Comparison of ENCODE assay signal across 26 cellular contexts in genomic region chr1:11649237-11649623, GRCh38. TPM values are rescaled to one million over a fixed set of nuclear protein-coding genes. Genes with fewer than 3 reads are reported as not detected.
DNase-seq lines count a peak whose midpoint lies in the region; ATAC-seq, FAIRE-seq and TF ChIP-seq lines count a peak whose summit lies in the region.
"Had no signal": no experiment of that assay in that cellular context is flagged by ENCODE, and none has a peak within 500 bp of the region (broad histone marks: within the 10 kb centered on the region; RNA-seq: fewer than 3 reads in every experiment).

No MANE protein-coding gene starts in this region.

- POLR2A ChIA-PET in activated B cell treated with CpG ODN at 0.5 μM for 24 hours (lab: Charles Lee) = interaction anchor here (1.4 to 3.3 kb wide), 5 partner anchors 15 to 387 kb away, joined by 4 to 36 read pairs (median 15); partner anchors contain the start of genes FBXO6 and MTOR
- POLR2A ChIA-PET in HepG2 (lab: Yijun Ruan, JAX) = no interaction called here

- intact Hi-C loops in activated B cell treated with CpG ODN at 0.5 μM for 24 hours (cut with micrococcal nuclease) = no loop called here
- intact Hi-C loops in HepG2 (cut with micrococcal nuclease; ENCODE audit: unreplicated experiment) = no loop called here
- intact Hi-C loops in activated T-helper 2 cell treated with anti-CD3 and anti-CD28 coated beads, Interferon-gamma antibody, Interleukin-2, Interleukin-4, amounts not matched to agents 10 μg/mL and 5 μg/mL and 100 μg/mL, durations not matched to agents 14 hours and 24 hours and 36 hours (cut with micrococcal nuclease) = no loop called here

- no peaks in the 10 kb centered on the region for H3K27me3 ChIP-seq in HepG2 (ENCODE audit: control insufficient read depth in 1 of 2, insufficient read depth in 2 of 2, low read length in 2 of 2)
- H3K27me3 ChIP-seq in thoracic aorta (replicated peaks; ENCODE audit: insufficient read depth) = peaks cover 5% of the 10 kb centered on the region
- H3K27me3 ChIP-seq: ovary, right atrium auricular region had no signal

- peaks cover 0 to 2% of the 10 kb centered on the region in 2 experiments; a peak in 1 of 5 replicates for H3K36me3 ChIP-seq in HepG2 (replicated peaks in 1 of 2; ENCODE audit: control insufficient read depth in 1 of 2, insufficient read depth in 2 of 2, low read length in 2 of 2)
- no peaks in the 10 kb centered on the region for H3K36me3 ChIP-seq in thoracic aorta
- H3K36me3 ChIP-seq: heart right ventricle, ovary, right atrium auricular region, transverse colon had no signal

- in situ Hi-C loops in HepG2 (cut with HindIII; ENCODE audit: extremely low pct_ligation_motif_present, low pct_unique_long_range_greater_than_20kb) = loop anchor here (10.0 to 25.0 kb wide), 2 partner anchors 404 to 612 kb away; partner anchors contain the start of gene MASP2

- H3K4me1 ChIP-seq in HepG2 (ENCODE audit: insufficient read depth, low read length) (peaks cover 63% of the 10 kb centered on the region), thoracic aorta (ENCODE audit: control insufficient read depth in 1 of 2, low read depth in 2 of 2) (peaks cover 7 to 36% of the 10 kb centered on the region in 2 donors)

- H3K9me3 Mint-ChIP-seq in activated B cell treated with CpG ODN at 0.5 μM for 24 hours (no peaks in the 10 kb centered on the region), progenitor cell of endocrine pancreas (ENCODE audit: low read depth) (no peaks in the 10 kb centered on the region)
- no peaks in the 10 kb centered on the region for H3K9me3 Mint-ChIP-seq in activated T-helper 2 cell treated with anti-CD3 and anti-CD28 coated beads, Interferon-gamma antibody, Interleukin-2, Interleukin-4, amounts not matched to agents 10 μg/mL and 5 μg/mL and 100 μg/mL, durations not matched to agents 14 hours and 24 hours and 36 hours
- H3K9me3 Mint-ChIP-seq: activated CD4-positive, alpha-beta T cell treated with anti-CD3 and anti-CD28 coated beads, Interleukin-2, amount 10 ng/mL, durations not matched to agents 24 days and 14 days; activated naive CD4-positive, alpha-beta T cell treated with anti-CD3 and anti-CD28 coated beads, Interleukin-2, amount 50 U/mL, for 24 hours; naive thymus-derived CD8-positive, alpha-beta T cell; stimulated activated naive CD8-positive, alpha-beta T cell treated with anti-CD3 and anti-CD28 coated beads, Interleukin-15, Interleukin-2, amounts not matched to agents 100 ng/mL and 50 ng/mL, for 24 hours; T-helper 2 cell treated with Interferon-gamma antibody and Interleukin-4, amounts not matched to agents 5 μg/mL and 100 μg/mL, for 36 hours had no signal

- no peak overlapping the region for H2AFZ ChIP-seq in HepG2 (ENCODE audit: low read length)

- WGBS in HepG2 (ENCODE audit: low lambda C conversion rate) = 95% methylated on average over 8 of the region's 9 CpGs

- BruUV-seq in HepG2 (replicated peaks; lab: Mats Ljungman, UMichigan) = no TSS peak

- H3K4me3 Mint-ChIP-seq in activated B cell treated with CpG ODN at 0.5 μM for 24 hours (peak overlapping the region; percentile 32), progenitor cell of endocrine pancreas (ENCODE audit: low read depth) (no peak overlapping the region)
- no peak overlapping the region for H3K4me3 Mint-ChIP-seq in activated T-helper 2 cell treated with anti-CD3 and anti-CD28 coated beads, Interferon-gamma antibody, Interleukin-2, Interleukin-4, amounts not matched to agents 10 μg/mL and 5 μg/mL and 100 μg/mL, durations not matched to agents 14 hours and 24 hours and 36 hours (ENCODE audit: low read depth)
- H3K4me3 Mint-ChIP-seq: activated CD8-positive, alpha-beta memory T cell treated with anti-CD3 and anti-CD28 coated beads, Interleukin-2, amount 10 ng/mL, durations not matched to agents 7 days and 5 days; activated naive CD4-positive, alpha-beta T cell treated with anti-CD3 and anti-CD28 coated beads, Interleukin-2, amount 50 U/mL, for 24 hours had no signal

- H3K79me2 ChIP-seq in HepG2 (ENCODE audit: insufficient read depth, low read length) = peaks cover 20% of the 10 kb centered on the region

- H3K4me3 ChIP-seq in HepG2 (replicated peaks in 1 of 3; ENCODE audit: insufficient read depth in 1 of 3, low read depth in 2 of 3, low read length in 3 of 3) (no peak overlapping the region), thoracic aorta (peak overlapping the region; percentile 22)
- H3K4me3 ChIP-seq: heart right ventricle, ovary, transverse colon had no signal

- H3K36me3 Mint-ChIP-seq in activated B cell treated with CpG ODN at 0.5 μM for 24 hours (ENCODE audit: low read depth) (no peaks in the 10 kb centered on the region), progenitor cell of endocrine pancreas (ENCODE audit: insufficient read depth) (no peaks in the 10 kb centered on the region)
- no peaks in the 10 kb centered on the region for H3K36me3 Mint-ChIP-seq in activated T-helper 2 cell treated with anti-CD3 and anti-CD28 coated beads, Interferon-gamma antibody, Interleukin-2, Interleukin-4, amounts not matched to agents 10 μg/mL and 5 μg/mL and 100 μg/mL, durations not matched to agents 14 hours and 24 hours and 36 hours (ENCODE audit: low read depth)
- H3K36me3 Mint-ChIP-seq: activated CD8-positive, alpha-beta memory T cell treated with anti-CD3 and anti-CD28 coated beads, Interleukin-2, amount 10 ng/mL, durations not matched to agents 7 days and 5 days; activated naive CD4-positive, alpha-beta T cell treated with anti-CD3 and anti-CD28 coated beads, Interleukin-2, amount 50 U/mL, for 24 hours; naive thymus-derived CD8-positive, alpha-beta T cell had no signal

- no peak for TF ChIP-seq POLR2A in HepG2 (IDR thresholded peaks at IDR 0.05; ENCODE audit: insufficient read depth in 1 of 2, low read depth in 2 of 2, low read length in 2 of 2)

- TF ChIP-seq CTCF in activated B cell treated with CpG ODN at 0.5 μM for 24 hours (IDR thresholded peaks at IDR 0.05) (no peak), HepG2 (CRISPR knock-in tag; IDR thresholded peaks at IDR 0.05) (no peak), thoracic aorta (IDR thresholded peaks at IDR 0.05) (no peak), progenitor cell of endocrine pancreas (IDR thresholded peaks at IDR 0.05; ENCODE audit: unreplicated experiment) (no peak)

- no peaks in the 10 kb centered on the region for H3K27me3 Mint-ChIP-seq in activated B cell treated with CpG ODN at 0.5 μM for 24 hours
- peaks cover 46% of the 10 kb centered on the region for H3K27me3 Mint-ChIP-seq in progenitor cell of endocrine pancreas
- peaks cover 17% of the 10 kb centered on the region for H3K27me3 Mint-ChIP-seq in activated T-helper 2 cell treated with anti-CD3 and anti-CD28 coated beads, Interferon-gamma antibody, Interleukin-2, Interleukin-4, amounts not matched to agents 10 μg/mL and 5 μg/mL and 100 μg/mL, durations not matched to agents 14 hours and 24 hours and 36 hours (ENCODE audit: low read depth)
- H3K27me3 Mint-ChIP-seq: activated naive CD4-positive, alpha-beta T cell treated with anti-CD3 and anti-CD28 coated beads, Interleukin-2, amount 50 U/mL, for 24 hours; naive thymus-derived CD8-positive, alpha-beta T cell; stimulated activated naive CD8-positive, alpha-beta T cell treated with anti-CD3 and anti-CD28 coated beads, Interleukin-15, Interleukin-2, amounts not matched to agents 100 ng/mL and 50 ng/mL, for 24 hours had no signal

- H3K9ac ChIP-seq in HepG2 (ENCODE audit: insufficient read depth, low read depth, low read length) = no peak overlapping the region

- ATAC-seq in activated B cell treated with CpG ODN at 0.5 μM for 24 hours (ENCODE audit: low read depth) (no peak), HepG2 (no peak), thoracic aorta (ENCODE audit: insufficient number of reproducible peaks, low FRiP score, low read depth) (no peak)

- DNase-seq in DMS53 (lab: John Stamatoyannopoulos, UW) (peak; percentile 45), DMS53 treated with DMSO at 0.1 percent for 48 hours (lab: John Stamatoyannopoulos, UW; ENCODE audit: unreplicated experiment) (no peak), activated B cell treated with CpG ODN at 0.5 μM for 24 hours (no peak), HepG2 (ENCODE audit: low spot score) (no peak), thoracic aorta (ENCODE audit: low spot score) (no peak), progenitor cell of endocrine pancreas (ENCODE audit: low spot score, unreplicated experiment) (no peak), NCI-H2171 treated with DMSO at 0.1 percent for 48 hours (lab: John Stamatoyannopoulos, UW) (no peak)
- no peak for DNase-seq in activated T-helper 2 cell treated with anti-CD3 and anti-CD28 coated beads, Interferon-gamma antibody, Interleukin-2, Interleukin-4, amounts not matched to agents 10 μg/mL and 5 μg/mL and 100 μg/mL, durations not matched to agents 14 hours and 24 hours and 36 hours (ENCODE audit: low spot score)
- DNase-seq: heart right ventricle, left cardiac atrium, NCI-H187 treated with DMSO at 0.1 percent for 48 hours, NCI-H345, NCI-H774, ovary had no signal

- CTCF ChIA-PET in activated B cell treated with CpG ODN at 0.5 μM for 24 hours (lab: Charles Lee) (interaction anchor here (0.6 to 7.3 kb wide), 6 partner anchors 15 to 611 kb away, joined by 3 to 74 read pairs (median 8); partner anchors contain the start of gene FBXO6), HepG2 (lab: Yijun Ruan, JAX; ENCODE audit: low intra/inter-chr PET ratio, low total read pairs) (no interaction called here)

- H3K4me1 Mint-ChIP-seq in activated B cell treated with CpG ODN at 0.5 μM for 24 hours (peaks cover 23% of the 10 kb centered on the region), progenitor cell of endocrine pancreas (ENCODE audit: low read depth) (peaks cover 7% of the 10 kb centered on the region)
- H3K4me1 Mint-ChIP-seq in activated T-helper 2 cell treated with anti-CD3 and anti-CD28 coated beads, Interferon-gamma antibody, Interleukin-2, Interleukin-4, amounts not matched to agents 10 μg/mL and 5 μg/mL and 100 μg/mL, durations not matched to agents 14 hours and 24 hours and 36 hours (ENCODE audit: low read depth) = peaks cover 10% of the 10 kb centered on the region

- no peak overlapping the region for H3K4me2 ChIP-seq in HepG2 (ENCODE audit: low read depth, low read length)

- H3K27ac Mint-ChIP-seq in activated B cell treated with CpG ODN at 0.5 μM for 24 hours = no peak overlapping the region
- no peak overlapping the region for H3K27ac Mint-ChIP-seq in progenitor cell of endocrine pancreas
- no peak overlapping the region for H3K27ac Mint-ChIP-seq in activated T-helper 2 cell treated with anti-CD3 and anti-CD28 coated beads, Interferon-gamma antibody, Interleukin-2, Interleukin-4, amounts not matched to agents 10 μg/mL and 5 μg/mL and 100 μg/mL, durations not matched to agents 14 hours and 24 hours and 36 hours
- H3K27ac Mint-ChIP-seq: activated CD4-positive, alpha-beta T cell treated with anti-CD3 and anti-CD28 coated beads, Interleukin-2, amount 10 ng/mL, durations not matched to agents 24 days and 14 days; activated naive CD4-positive, alpha-beta T cell treated with anti-CD3 and anti-CD28 coated beads, Interleukin-2, amount 50 U/mL, for 24 hours; T-helper 2 cell treated with Interferon-gamma antibody and Interleukin-4, amounts not matched to agents 5 μg/mL and 100 μg/mL, for 36 hours had no signal

- FAIRE-seq in HepG2 (lab: Jason Lieb, UNC) = no peak
- FAIRE-seq: astrocyte, H1 had no signal

- TF ChIP-seq RAD21 in HepG2 (CRISPR knock-in tag; IDR thresholded peaks at IDR 0.05) = no peak

- peaks cover 11% of the 10 kb centered on the region for H4K20me1 ChIP-seq in HepG2 (ENCODE audit: insufficient read depth, low read length)

- H3K9me3 ChIP-seq in HepG2 (ENCODE audit: low read length) (no peaks in the 10 kb centered on the region), thoracic aorta (no peaks in the 10 kb centered on the region)
- H3K9me3 ChIP-seq: heart right ventricle, ovary, right atrium auricular region, transverse colon had no signal

- TF ChIP-seq EP300 in HepG2 (IDR thresholded peaks at IDR 0.05; ENCODE audit: low read depth in 2 of 2, low read length in 2 of 2) (no peak), HepG2 (CRISPR knock-in tag; IDR thresholded peaks at IDR 0.05; ENCODE audit: borderline replicate concordance) (no peak)

- H3K27ac ChIP-seq in HepG2 (ENCODE audit: extremely low read length, insufficient read depth, low read length) (peak overlapping the region; percentile 11), thoracic aorta (no peak overlapping the region)
- H3K27ac ChIP-seq: heart right ventricle, ovary, right atrium auricular region, transverse colon had no signal

RNA-seq across cellular contexts. Expression of gene FBXO2, which starts 5.0 kb away (rescaled TPM):
- total RNA-seq in activated B cell treated with CpG ODN at 0.5 μM for 24 hours (4.2 and 4.6 TPM in 2 replicates), HepG2 (2016; rRNA removed; fragmentation: Illumina TruSeq; extraction: Trizol) (112 and 118 TPM in 2 replicates), thoracic aorta (10 to 100 TPM in 1 of 2 donors, 1 to 10 TPM in 1; 3.8 to 12.9 TPM), progenitor cell of endocrine pancreas (5.6 and 6.3 TPM in 2 replicates)
- total RNA-seq in HepG2 (2016; cell fraction: cytosol; rRNA removed; fragmentation: Illumina TruSeq; extraction: Trizol; ENCODE audit: low read depth) = 24.1 and 26.6 TPM in 2 replicates
- total RNA-seq in HepG2 (2016; cell fraction: insoluble cytoplasmic fraction; rRNA removed; fragmentation: Illumina TruSeq; extraction: Trizol) = 117 and 122 TPM in 2 replicates
- total RNA-seq in HepG2 (2016; cell fraction: membrane; rRNA removed; fragmentation: Illumina TruSeq; extraction: Trizol) = 42.0 and 46.9 TPM in 2 replicates
- 44.1 and 50.6 TPM in 2 replicates for total RNA-seq in HepG2 (2016; cell fraction: nucleus; rRNA removed; fragmentation: Illumina TruSeq; extraction: Trizol)
- 79.1 and 79.3 TPM in 2 replicates for polyA plus RNA-seq in HepG2 (2011; rRNA removed)
- polyA plus RNA-seq in HepG2 (2011; cell fraction: cytosol; rRNA removed) = 111 and 159 TPM in 2 replicates
- 117 and 119 TPM in 2 replicates for polyA plus RNA-seq in HepG2 (2011; cell fraction: nucleus; rRNA removed)
- polyA plus RNA-seq in HepG2 (2012) = 56.3 and 79.3 TPM in 2 replicates
- 32.5 and 36.0 TPM in 2 replicates for polyA plus RNA-seq in HepG2 (2016; cell fraction: cytosol; fragmentation: Illumina TruSeq; extraction: Trizol; ENCODE audit: low read depth)
- polyA plus RNA-seq in HepG2 (2016; cell fraction: insoluble cytoplasmic fraction; fragmentation: Illumina TruSeq; extraction: Trizol; ENCODE audit: low read depth) = 190 and 198 TPM in 2 replicates
- 55.6 and 59.6 TPM in 2 replicates for polyA plus RNA-seq in HepG2 (2016; cell fraction: membrane; fragmentation: Illumina TruSeq; extraction: Trizol; ENCODE audit: low read depth)
- polyA plus RNA-seq in HepG2 (2016; cell fraction: nucleus; fragmentation: Illumina TruSeq; extraction: Trizol; ENCODE audit: insufficient read depth, low read depth) = 151 and 157 TPM in 2 replicates
- 7.8 and 69.7 TPM in 2 replicates for polyA minus RNA-seq in HepG2 (2011; rRNA and poly(A)+ RNA removed; ENCODE audit: low replicate concordance)
- 28.6 and 33.3 TPM in 2 replicates for polyA minus RNA-seq in HepG2 (2011; cell fraction: cytosol; rRNA and poly(A)+ RNA removed)
- polyA minus RNA-seq in HepG2 (2011; cell fraction: nucleus; rRNA and poly(A)+ RNA removed) = 16.7 and 18.5 TPM in 2 replicates
- 0.41 and 0.48 TPM in 2 replicates for total RNA-seq in activated T-helper 2 cell treated with anti-CD3 and anti-CD28 coated beads, Interferon-gamma antibody, Interleukin-2, Interleukin-4, amounts not matched to agents 10 μg/mL and 5 μg/mL and 100 μg/mL, durations not matched to agents 14 hours and 24 hours and 36 hours
- total RNA-seq: LHCN-M2 had no signal

RNA-seq across cellular contexts. Expression of gene FBXO44, which starts 5.4 kb away (rescaled TPM):
- total RNA-seq in activated B cell treated with CpG ODN at 0.5 μM for 24 hours (27.2 and 29.9 TPM in 2 replicates), HepG2 (2016; rRNA removed; fragmentation: Illumina TruSeq; extraction: Trizol) (13.4 and 22.4 TPM in 2 replicates), thoracic aorta (10 to 100 TPM; 21.9 to 35.2 TPM), progenitor cell of endocrine pancreas (19.1 and 21.5 TPM in 2 replicates)
- total RNA-seq in HepG2 (2016; cell fraction: cytosol; rRNA removed; fragmentation: Illumina TruSeq; extraction: Trizol; ENCODE audit: low read depth) = 8.3 and 9.2 TPM in 2 replicates
- 13.9 and 21.3 TPM in 2 replicates for total RNA-seq in HepG2 (2016; cell fraction: insoluble cytoplasmic fraction; rRNA removed; fragmentation: Illumina TruSeq; extraction: Trizol)
- 11.8 and 12.2 TPM in 2 replicates for total RNA-seq in HepG2 (2016; cell fraction: membrane; rRNA removed; fragmentation: Illumina TruSeq; extraction: Trizol)
- 27.2 and 30.0 TPM in 2 replicates for total RNA-seq in HepG2 (2016; cell fraction: nucleus; rRNA removed; fragmentation: Illumina TruSeq; extraction: Trizol)
- polyA plus RNA-seq in HepG2 (2011; rRNA removed) = 27.9 and 31.2 TPM in 2 replicates
- polyA plus RNA-seq in HepG2 (2011; cell fraction: cytosol; rRNA removed) = 15.5 and 22.9 TPM in 2 replicates
- 216 and 281 TPM in 2 replicates for polyA plus RNA-seq in HepG2 (2011; cell fraction: nucleus; rRNA removed)
- 14.5 and 21.6 TPM in 2 replicates for polyA plus RNA-seq in HepG2 (2012)
- polyA plus RNA-seq in HepG2 (2016; cell fraction: cytosol; fragmentation: Illumina TruSeq; extraction: Trizol; ENCODE audit: low read depth) = 6.4 and 7.6 TPM in 2 replicates
- polyA plus RNA-seq in HepG2 (2016; cell fraction: insoluble cytoplasmic fraction; fragmentation: Illumina TruSeq; extraction: Trizol; ENCODE audit: low read depth) = 16.6 and 20.5 TPM in 2 replicates
- 10.7 and 11.0 TPM in 2 replicates for polyA plus RNA-seq in HepG2 (2016; cell fraction: membrane; fragmentation: Illumina TruSeq; extraction: Trizol; ENCODE audit: low read depth)
- polyA plus RNA-seq in HepG2 (2016; cell fraction: nucleus; fragmentation: Illumina TruSeq; extraction: Trizol; ENCODE audit: insufficient read depth, low read depth) = 63.3 and 73.9 TPM in 2 replicates
- polyA minus RNA-seq in HepG2 (2011; rRNA and poly(A)+ RNA removed; ENCODE audit: low replicate concordance) = 6.4 and 37.9 TPM in 2 replicates
- polyA minus RNA-seq in HepG2 (2011; cell fraction: cytosol; rRNA and poly(A)+ RNA removed) = 5.6 and 11.0 TPM in 2 replicates
- polyA minus RNA-seq in HepG2 (2011; cell fraction: nucleus; rRNA and poly(A)+ RNA removed) = 63.7 and 77.4 TPM in 2 replicates
- 18.2 and 19.8 TPM in 2 replicates for total RNA-seq in activated T-helper 2 cell treated with anti-CD3 and anti-CD28 coated beads, Interferon-gamma antibody, Interleukin-2, Interleukin-4, amounts not matched to agents 10 μg/mL and 5 μg/mL and 100 μg/mL, durations not matched to agents 14 hours and 24 hours and 36 hours

RNA-seq across cellular contexts. Expression of gene FBXO6, which starts 14.8 kb away (rescaled TPM):
- total RNA-seq in activated B cell treated with CpG ODN at 0.5 μM for 24 hours = 10.0 and 10.5 TPM in 2 replicates
- 10.0 and 10.7 TPM in 2 replicates for total RNA-seq in HepG2 (2016; rRNA removed; fragmentation: Illumina TruSeq; extraction: Trizol)
- total RNA-seq in HepG2 (2016; cell fraction: cytosol; rRNA removed; fragmentation: Illumina TruSeq; extraction: Trizol; ENCODE audit: low read depth) = 21.0 and 25.0 TPM in 2 replicates
- total RNA-seq in HepG2 (2016; cell fraction: insoluble cytoplasmic fraction; rRNA removed; fragmentation: Illumina TruSeq; extraction: Trizol) = 8.7 and 9.5 TPM in 2 replicates
- total RNA-seq in HepG2 (2016; cell fraction: membrane; rRNA removed; fragmentation: Illumina TruSeq; extraction: Trizol) = 20.2 and 24.8 TPM in 2 replicates
- total RNA-seq in HepG2 (2016; cell fraction: nucleus; rRNA removed; fragmentation: Illumina TruSeq; extraction: Trizol) = 4.0 and 5.2 TPM in 2 replicates
- 8.0 and 8.1 TPM in 2 replicates for polyA plus RNA-seq in HepG2 (2011; rRNA removed)
- 7.1 and 10.5 TPM in 2 replicates for polyA plus RNA-seq in HepG2 (2011; cell fraction: cytosol; rRNA removed)
- 3.5 and 4.5 TPM in 2 replicates for polyA plus RNA-seq in HepG2 (2011; cell fraction: nucleus; rRNA removed)
- polyA plus RNA-seq in HepG2 (2012) = 2.1 and 2.9 TPM in 2 replicates
- 34.0 and 38.4 TPM in 2 replicates for polyA plus RNA-seq in HepG2 (2016; cell fraction: cytosol; fragmentation: Illumina TruSeq; extraction: Trizol; ENCODE audit: low read depth)
- 11.8 and 12.6 TPM in 2 replicates for polyA plus RNA-seq in HepG2 (2016; cell fraction: insoluble cytoplasmic fraction; fragmentation: Illumina TruSeq; extraction: Trizol; ENCODE audit: low read depth)
- polyA plus RNA-seq in HepG2 (2016; cell fraction: membrane; fragmentation: Illumina TruSeq; extraction: Trizol; ENCODE audit: low read depth) = 23.7 and 27.8 TPM in 2 replicates
- 9.0 and 9.5 TPM in 2 replicates for polyA plus RNA-seq in HepG2 (2016; cell fraction: nucleus; fragmentation: Illumina TruSeq; extraction: Trizol; ENCODE audit: insufficient read depth, low read depth)
- 3.3 and 10.2 TPM in 2 replicates for polyA minus RNA-seq in HepG2 (2011; rRNA and poly(A)+ RNA removed; ENCODE audit: low replicate concordance)
- polyA minus RNA-seq in HepG2 (2011; cell fraction: cytosol; rRNA and poly(A)+ RNA removed) = 2.5 and 3.6 TPM in 2 replicates
- 0.64 and 1.1 TPM in 2 replicates for polyA minus RNA-seq in HepG2 (2011; cell fraction: nucleus; rRNA and poly(A)+ RNA removed)
- 10 to 100 TPM in 1 of 2 donors, 1 to 10 TPM in 1; 9.4 to 11.5 TPM for total RNA-seq in thoracic aorta
- 2.4 and 3.8 TPM in 2 replicates for total RNA-seq in progenitor cell of endocrine pancreas
- total RNA-seq in activated T-helper 2 cell treated with anti-CD3 and anti-CD28 coated beads, Interferon-gamma antibody, Interleukin-2, Interleukin-4, amounts not matched to agents 10 μg/mL and 5 μg/mL and 100 μg/mL, durations not matched to agents 14 hours and 24 hours and 36 hours = 13.5 and 13.8 TPM in 2 replicates

RNA-seq across cellular contexts. Expression of gene MAD2L2, which starts 31.7 kb away (rescaled TPM):
- total RNA-seq in activated B cell treated with CpG ODN at 0.5 μM for 24 hours (34.4 and 34.9 TPM in 2 replicates), HepG2 (2016; rRNA removed; fragmentation: Illumina TruSeq; extraction: Trizol) (37.6 and 53.8 TPM in 2 replicates), thoracic aorta (10 to 100 TPM; 26.9 to 27.3 TPM), progenitor cell of endocrine pancreas (105 and 113 TPM in 2 replicates)
- 164 and 195 TPM in 2 replicates for total RNA-seq in HepG2 (2016; cell fraction: cytosol; rRNA removed; fragmentation: Illumina TruSeq; extraction: Trizol; ENCODE audit: low read depth)
- total RNA-seq in HepG2 (2016; cell fraction: insoluble cytoplasmic fraction; rRNA removed; fragmentation: Illumina TruSeq; extraction: Trizol) = 34.8 and 55.0 TPM in 2 replicates
- 127 and 152 TPM in 2 replicates for total RNA-seq in HepG2 (2016; cell fraction: membrane; rRNA removed; fragmentation: Illumina TruSeq; extraction: Trizol)
- total RNA-seq in HepG2 (2016; cell fraction: nucleus; rRNA removed; fragmentation: Illumina TruSeq; extraction: Trizol) = 28.6 and 32.6 TPM in 2 replicates
- polyA plus RNA-seq in HepG2 (2011; rRNA removed) = 51.8 and 53.0 TPM in 2 replicates
- 56.2 and 86.8 TPM in 2 replicates for polyA plus RNA-seq in HepG2 (2011; cell fraction: cytosol; rRNA removed)
- polyA plus RNA-seq in HepG2 (2011; cell fraction: nucleus; rRNA removed) = 69.0 and 73.0 TPM in 2 replicates
- polyA plus RNA-seq in HepG2 (2012) = 33.6 and 38.0 TPM in 2 replicates
- 231 and 260 TPM in 2 replicates for polyA plus RNA-seq in HepG2 (2016; cell fraction: cytosol; fragmentation: Illumina TruSeq; extraction: Trizol; ENCODE audit: low read depth)
- 43.5 and 51.8 TPM in 2 replicates for polyA plus RNA-seq in HepG2 (2016; cell fraction: insoluble cytoplasmic fraction; fragmentation: Illumina TruSeq; extraction: Trizol; ENCODE audit: low read depth)
- polyA plus RNA-seq in HepG2 (2016; cell fraction: membrane; fragmentation: Illumina TruSeq; extraction: Trizol; ENCODE audit: low read depth) = 147 and 163 TPM in 2 replicates
- 60.5 and 63.4 TPM in 2 replicates for polyA plus RNA-seq in HepG2 (2016; cell fraction: nucleus; fragmentation: Illumina TruSeq; extraction: Trizol; ENCODE audit: insufficient read depth, low read depth)
- polyA minus RNA-seq in HepG2 (2011; rRNA and poly(A)+ RNA removed; ENCODE audit: low replicate concordance) = 65.7 and 126 TPM in 2 replicates
- polyA minus RNA-seq in HepG2 (2011; cell fraction: cytosol; rRNA and poly(A)+ RNA removed) = 20.8 and 24.6 TPM in 2 replicates
- polyA minus RNA-seq in HepG2 (2011; cell fraction: nucleus; rRNA and poly(A)+ RNA removed) = 15.5 and 18.3 TPM in 2 replicates
- 77.1 and 78.0 TPM in 2 replicates for total RNA-seq in activated T-helper 2 cell treated with anti-CD3 and anti-CD28 coated beads, Interferon-gamma antibody, Interleukin-2, Interleukin-4, amounts not matched to agents 10 μg/mL and 5 μg/mL and 100 μg/mL, durations not matched to agents 14 hours and 24 hours and 36 hours

RNA-seq across cellular contexts. Expression of gene DRAXIN, which starts 42.3 kb away (rescaled TPM):
- total RNA-seq in activated B cell treated with CpG ODN at 0.5 μM for 24 hours = 0.17 and 0.18 TPM in 2 replicates
- total RNA-seq in HepG2 (2016; rRNA removed; fragmentation: Illumina TruSeq; extraction: Trizol) = 0.02 TPM in 1 of 2 replicates, not detected in the other
- total RNA-seq in HepG2 (2016; cell fraction: cytosol; rRNA removed; fragmentation: Illumina TruSeq; extraction: Trizol; ENCODE audit: low read depth) = not detected in 2 replicates
- total RNA-seq in HepG2 (2016; cell fraction: insoluble cytoplasmic fraction; rRNA removed; fragmentation: Illumina TruSeq; extraction: Trizol) = 0.02 TPM in 1 of 2 replicates, not detected in the other
- total RNA-seq in HepG2 (2016; cell fraction: membrane; rRNA removed; fragmentation: Illumina TruSeq; extraction: Trizol) = not detected in 2 replicates
- total RNA-seq in HepG2 (2016; cell fraction: nucleus; rRNA removed; fragmentation: Illumina TruSeq; extraction: Trizol) = not detected in 2 replicates
- not detected in 2 replicates for polyA plus RNA-seq in HepG2 (2011; rRNA removed)
- under 0.01 TPM in 1 of 2 replicates, not detected in the other for polyA plus RNA-seq in HepG2 (2011; cell fraction: cytosol; rRNA removed)
- not detected in 2 replicates for polyA plus RNA-seq in HepG2 (2011; cell fraction: nucleus; rRNA removed)
- polyA plus RNA-seq in HepG2 (2012) = not detected in 2 replicates
- not detected in 2 replicates for polyA plus RNA-seq in HepG2 (2016; cell fraction: cytosol; fragmentation: Illumina TruSeq; extraction: Trizol; ENCODE audit: low read depth)
- polyA plus RNA-seq in HepG2 (2016; cell fraction: insoluble cytoplasmic fraction; fragmentation: Illumina TruSeq; extraction: Trizol; ENCODE audit: low read depth) = not detected in 2 replicates
- polyA plus RNA-seq in HepG2 (2016; cell fraction: membrane; fragmentation: Illumina TruSeq; extraction: Trizol; ENCODE audit: low read depth) = not detected in 2 replicates
- 0.05 TPM in 1 of 2 replicates, not detected in the other for polyA plus RNA-seq in HepG2 (2016; cell fraction: nucleus; fragmentation: Illumina TruSeq; extraction: Trizol; ENCODE audit: insufficient read depth, low read depth)
- 0.09 and 0.10 TPM in 2 replicates for polyA minus RNA-seq in HepG2 (2011; rRNA and poly(A)+ RNA removed; ENCODE audit: low replicate concordance)
- not detected in 2 replicates for polyA minus RNA-seq in HepG2 (2011; cell fraction: cytosol; rRNA and poly(A)+ RNA removed)
- polyA minus RNA-seq in HepG2 (2011; cell fraction: nucleus; rRNA and poly(A)+ RNA removed) = not detected in 2 replicates
- under 1 TPM in 1 of 2 donors, not detected in 1; 0.35 TPM for total RNA-seq in thoracic aorta
- total RNA-seq in progenitor cell of endocrine pancreas = 2.8 and 3.2 TPM in 2 replicates
- 0.07 TPM in 2 replicates for total RNA-seq in activated T-helper 2 cell treated with anti-CD3 and anti-CD28 coated beads, Interferon-gamma antibody, Interleukin-2, Interleukin-4, amounts not matched to agents 10 μg/mL and 5 μg/mL and 100 μg/mL, durations not matched to agents 14 hours and 24 hours and 36 hours
- total RNA-seq: activated CD4-positive, alpha-beta T cell treated with anti-CD3 and anti-CD28 coated beads, Interleukin-2, amount 10 ng/mL, durations not matched to agents 24 days and 14 days; fibroblast of villous mesenchyme; right atrium auricular region had no signal
